Comparison of ENCODE assay signal across 8 cellular contexts in the genomic region with DNA sequence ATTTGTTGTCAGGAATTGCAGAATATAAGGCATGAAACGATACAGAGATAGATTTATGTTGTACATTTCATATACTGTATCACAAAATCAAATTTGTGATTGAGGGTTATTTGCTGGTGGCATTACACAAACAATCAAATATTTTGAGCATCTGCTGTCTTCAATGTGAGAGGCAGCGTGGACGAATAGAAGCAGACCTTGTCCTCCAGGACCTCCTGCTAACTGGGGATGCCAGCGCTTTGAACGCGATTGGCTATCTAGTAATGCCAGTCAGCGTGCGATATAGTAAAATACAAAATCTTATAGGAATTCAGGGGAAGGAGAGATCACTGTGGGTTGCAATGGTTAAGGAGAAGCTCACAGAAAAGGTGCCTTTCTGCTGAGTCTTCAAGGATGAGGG. TPM values are rescaled to one million over a fixed set of nuclear protein-coding genes. Genes with fewer than 3 reads are reported as not detected.
A peak's percentile ranks its signal among the peaks of the same experiment; 100 is the strongest.
DNase-seq lines count a peak whose midpoint lies in the region; ATAC-seq, FAIRE-seq and TF ChIP-seq lines count a peak whose summit lies in the region.

No MANE protein-coding gene starts in this region.

- H4K20me1 ChIP-seq in keratinocyte (ENCODE audit: control insufficient read depth, extremely low read depth, insufficient read depth, low read length) = no peaks in the 10 kb centered on the region

- peak overlapping the region; percentile 89 for H3K9ac ChIP-seq in keratinocyte (ENCODE audit: control insufficient read depth, extremely low read depth, insufficient read depth, low read length)

- peak overlapping the region; percentile 77 for H3K4me3 Mint-ChIP-seq in activated CD8-positive, alpha-beta memory T cell treated with anti-CD3 and anti-CD28 coated beads, Interleukin-2, amount 10 ng/mL, durations not matched to agents 7 days and 5 days
- H3K4me3 Mint-ChIP-seq in activated naive CD8-positive, alpha-beta T cell treated with anti-CD3 and anti-CD28 coated beads, Interleukin-2, amount 50 U/mL, for 24 hours = peak overlapping the region; percentile 78

- H3K4me3 ChIP-seq in keratinocyte (ENCODE audit: control insufficient read depth in 2 of 3, extremely low read depth in 1 of 3, insufficient read depth in 2 of 3, low read depth in 1 of 3, low read length in 3 of 3) (peak overlapping the region; percentile 8 to 89 (median 85)), suprapubic skin (peak overlapping the region; percentile 78)

- no peak for ATAC-seq in activated CD8-positive, alpha-beta memory T cell treated with anti-CD3 and anti-CD28 coated beads, Interleukin-2, amount 10 ng/mL, durations not matched to agents 7 days and 5 days
- no peak for ATAC-seq in activated naive CD8-positive, alpha-beta T cell treated with anti-CD3 and anti-CD28 coated beads, Interleukin-2, amount 50 U/mL, for 24 hours
- ATAC-seq in HG02588 (IDR thresholded peaks at IDR 0.05; ENCODE audit: unreplicated experiment) = no peak
- no peak for ATAC-seq in HG03565 (IDR thresholded peaks at IDR 0.05; ENCODE audit: unreplicated experiment)

- DNase-seq in activated CD8-positive, alpha-beta memory T cell treated with anti-CD3 and anti-CD28 coated beads, Interleukin-2, amount 10 ng/mL, durations not matched to agents 7 days and 5 days = no peak
- DNase-seq in activated CD8-positive, alpha-beta memory T cell treated with anti-CD3 and anti-CD28 coated beads for 24 hours = no peak
- DNase-seq in activated naive CD8-positive, alpha-beta T cell treated with anti-CD3 and anti-CD28 coated beads, Interleukin-2, amount 50 U/mL, for 24 hours = no peak
- DNase-seq in keratinocyte (ENCODE audit: low read depth, low spot score) (no peak), suprapubic skin (ENCODE audit: low spot score in 2 of 2) (no peak), NOMO-1 treated with DMSO at 0.1 percent for 48 hours (lab: John Stamatoyannopoulos, UW; ENCODE audit: unreplicated experiment) (no peak)

- H3K9me3 ChIP-seq in keratinocyte (ENCODE audit: control insufficient read depth, low read depth, low read length) (no peaks in the 10 kb centered on the region), suprapubic skin (no peaks in the 10 kb centered on the region)

- 61% methylated on average over 8 of the region's 8 CpGs for WGBS in suprapubic skin

- H3K36me3 Mint-ChIP-seq in activated CD8-positive, alpha-beta memory T cell treated with anti-CD3 and anti-CD28 coated beads, Interleukin-2, amount 10 ng/mL, durations not matched to agents 7 days and 5 days = peaks cover 24% of the 10 kb centered on the region
- peaks cover 31% of the 10 kb centered on the region for H3K36me3 Mint-ChIP-seq in activated naive CD8-positive, alpha-beta T cell treated with anti-CD3 and anti-CD28 coated beads, Interleukin-2, amount 50 U/mL, for 24 hours (ENCODE audit: low read depth)

- peak overlapping the region; percentile 88 for H3K4me2 ChIP-seq in keratinocyte (ENCODE audit: control insufficient read depth, extremely low read depth, insufficient read depth, low read depth, low read length)

- peak overlapping the region; percentile 76 for H3K27ac Mint-ChIP-seq in activated CD8-positive, alpha-beta memory T cell treated with anti-CD3 and anti-CD28 coated beads, Interleukin-2, amount 10 ng/mL, durations not matched to agents 7 days and 5 days
- peak overlapping the region; percentile 56 for H3K27ac Mint-ChIP-seq in activated naive CD8-positive, alpha-beta T cell treated with anti-CD3 and anti-CD28 coated beads, Interleukin-2, amount 50 U/mL, for 24 hours

- H3K4me1 ChIP-seq in keratinocyte (ENCODE audit: control insufficient read depth, extremely low read depth, insufficient read depth, low read length) = peaks cover 14% of the 10 kb centered on the region
- H3K4me1 ChIP-seq in suprapubic skin = peaks cover 29% of the 10 kb centered on the region

- no peak for TF ChIP-seq EP300 in suprapubic skin (IDR thresholded peaks at IDR 0.05)

- peaks cover 34% of the 10 kb centered on the region for H3K4me1 Mint-ChIP-seq in activated CD8-positive, alpha-beta memory T cell treated with anti-CD3 and anti-CD28 coated beads, Interleukin-2, amount 10 ng/mL, durations not matched to agents 7 days and 5 days
- H3K4me1 Mint-ChIP-seq in activated naive CD8-positive, alpha-beta T cell treated with anti-CD3 and anti-CD28 coated beads, Interleukin-2, amount 50 U/mL, for 24 hours = peaks cover 19% of the 10 kb centered on the region

- TF ChIP-seq CTCF in keratinocyte (optimal IDR thresholded peaks at IDR 0.05 in 1 of 3, IDR thresholded peaks at IDR 0.05 in 1 of 3, conservative IDR thresholded peaks at IDR 0.05 in 1 of 3; ENCODE audit: extremely low read depth in 1 of 3, insufficient read depth in 2 of 3, low read length in 3 of 3) (no peak), suprapubic skin (IDR thresholded peaks at IDR 0.05) (no peak)

- dilution Hi-C loops in keratinocyte (cut with MboI; ENCODE audit: extremely low pct_ligation_motif_present, low sequenced_read_pairs) = no loop called here

- no peak for FAIRE-seq in keratinocyte (lab: Jason Lieb, UNC)

- H2AFZ ChIP-seq in keratinocyte (ENCODE audit: control insufficient read depth, low read length) = peak overlapping the region; percentile 84

- no peaks in the 10 kb centered on the region for H3K9me1 ChIP-seq in keratinocyte (ENCODE audit: control insufficient read depth, extremely low read depth, insufficient read depth, low read length)

- H3K36me3 ChIP-seq in keratinocyte (ENCODE audit: control insufficient read depth in 2 of 2, extremely low read depth in 1 of 2, insufficient read depth in 2 of 2, low read length in 2 of 2) (peaks cover 8 to 17% of the 10 kb centered on the region in 2 experiments), suprapubic skin (peaks cover 13% of the 10 kb centered on the region)

- no peaks in the 10 kb centered on the region for H3K9me3 Mint-ChIP-seq in activated CD8-positive, alpha-beta memory T cell treated with anti-CD3 and anti-CD28 coated beads, Interleukin-2, amount 10 ng/mL, durations not matched to agents 7 days and 5 days (ENCODE audit: low read depth)
- peaks cover 11% of the 10 kb centered on the region for H3K9me3 Mint-ChIP-seq in activated naive CD8-positive, alpha-beta T cell treated with anti-CD3 and anti-CD28 coated beads, Interleukin-2, amount 50 U/mL, for 24 hours

- TF ChIP-seq POLR2A in suprapubic skin (IDR thresholded peaks at IDR 0.05) = no peak

- H3K27me3 ChIP-seq in keratinocyte (ENCODE audit: control insufficient read depth, extremely low read depth, insufficient read depth, low read length) = no peaks in the 10 kb centered on the region
- no peaks in the 10 kb centered on the region for H3K27me3 ChIP-seq in suprapubic skin

- CTCF ChIA-PET in activated CD8-positive, alpha-beta memory T cell treated with anti-CD3 and anti-CD28 coated beads, Interleukin-2, amount 10 ng/mL, durations not matched to agents 7 days and 5 days (lab: Charles Lee) = interaction anchor here (0.5 to 3.7 kb wide), 22 partner anchors 8 to 758 kb away, joined by 3 to 50 read pairs (median 4); no protein-coding TSS in a partner anchor

- peaks cover 10% of the 10 kb centered on the region for H3K27me3 Mint-ChIP-seq in activated CD8-positive, alpha-beta memory T cell treated with anti-CD3 and anti-CD28 coated beads, Interleukin-2, amount 10 ng/mL, durations not matched to agents 7 days and 5 days
- H3K27me3 Mint-ChIP-seq in activated naive CD8-positive, alpha-beta T cell treated with anti-CD3 and anti-CD28 coated beads, Interleukin-2, amount 50 U/mL, for 24 hours = peaks cover 11% of the 10 kb centered on the region

- H3K27ac ChIP-seq in keratinocyte (ENCODE audit: control insufficient read depth, insufficient read depth, low read length) (no peak overlapping the region), suprapubic skin (peak overlapping the region; percentile 82)

- H3K79me2 ChIP-seq in keratinocyte (ENCODE audit: control insufficient read depth, insufficient read depth, low read length) = peaks cover 39% of the 10 kb centered on the region

RNA-seq across cellular contexts. Expression of a gene that starts 0.6 kb away (rescaled TPM):
- total RNA-seq in activated CD8-positive, alpha-beta memory T cell treated with anti-CD3 and anti-CD28 coated beads, Interleukin-2, amount 10 ng/mL, durations not matched to agents 7 days and 5 days = 10 to 100 TPM; 41.5 to 43.4 TPM
- polyA plus RNA-seq in keratinocyte = 25.7 to 44.0 TPM (median 29.1 TPM) in 3 replicates
- 11.2 TPM for polyA plus RNA-seq in keratinocyte (2011; ENCODE audit: low read depth)
- polyA plus RNA-seq in keratinocyte (2011; cell fraction: cytosol; rRNA removed) = 18.5 and 26.2 TPM in 2 replicates
- polyA plus RNA-seq in keratinocyte (2011; cell fraction: nucleus; rRNA removed) = 83.1 and 92.1 TPM in 2 replicates
- 20.9 and 29.7 TPM in 2 replicates for polyA plus RNA-seq in keratinocyte (2012; ENCODE audit: low replicate concordance)
- 125 to 158 TPM (median 138 TPM) in 3 replicates for polyA minus RNA-seq in keratinocyte
- 33.6 TPM for polyA minus RNA-seq in keratinocyte (2011; cell fraction: cytosol; rRNA and poly(A)+ RNA removed)
- 124 and 198 TPM in 2 replicates for polyA minus RNA-seq in keratinocyte (2011; cell fraction: nucleus; rRNA and poly(A)+ RNA removed)
- total RNA-seq in suprapubic skin = 100 to 1,000 TPM in 1 of 4 donors, 10 to 100 TPM in 3; 74.5 to 157 (median 86.0) TPM
